ENCODE assay signal across 14 cellular contexts in genomic region chr4:6686104-6686787, GRCh38. TPM values are rescaled to one million over a fixed set of nuclear protein-coding genes. Genes with fewer than 3 reads are reported as not detected.
"Had no signal": no experiment of that assay in that cellular context is flagged by ENCODE, and none has a peak within 500 bp of the region (broad histone marks: within the 10 kb centered on the region; RNA-seq: fewer than 3 reads in every experiment).

No MANE protein-coding gene starts in this region.

- H3K4me3 ChIP-seq: gastroesophageal sphincter, left ventricle myocardium inferior, neural progenitor cell, stomach had no signal

- H3K27ac ChIP-seq: gastroesophageal sphincter, left ventricle myocardium inferior, neural progenitor cell, parathyroid adenoma, stomach had no signal

- H3K36me3 ChIP-seq: gastroesophageal sphincter, left ventricle myocardium inferior, neural progenitor cell, stomach had no signal

- H3K9ac ChIP-seq: neural progenitor cell, parathyroid adenoma had no signal

- H3K9me3 Mint-ChIP-seq: activated T-helper 1 cell treated with anti-CD3 and anti-CD28 coated beads, Interleukin-12 subunit alpha, Interleukin-12 subunit beta, Interleukin-2, Interleukin-4 antibody, amounts not matched to agents 30 ng/mL and 10 ng/mL and 1 ng/mL, durations not matched to agents 14 hours and 24 hours and 36 hours; memory B cell had no signal

- H3K9me3 ChIP-seq: gastroesophageal sphincter, left ventricle myocardium inferior, stomach had no signal

- H3K27me3 ChIP-seq: gastroesophageal sphincter, neural progenitor cell, stomach had no signal

- DNase-seq: activated CD4-positive, alpha-beta T cell treated with anti-CD3 and anti-CD28 coated beads for 4 hours; activated naive CD4-positive, alpha-beta T cell treated with Interleukin-2 at 50 U/mL for 16 hours; central memory CD4-positive, alpha-beta T cell; kidney; left ventricle myocardium inferior; stimulated activated CD4-positive, alpha-beta T cell treated with anti-CD3 and anti-CD28 coated beads, Interleukin-15, amount 100 ng/mL, for 24 hours; stimulated activated CD4-positive, alpha-beta T cell treated with anti-CD3 and anti-CD28 coated beads, Interleukin-4, amount 100 ng/mL, for 24 hours; stomach had no signal

- H3K36me3 Mint-ChIP-seq: memory B cell, neural progenitor cell had no signal

- H3K4me2 ChIP-seq: neural progenitor cell had no signal

- H3K4me1 Mint-ChIP-seq: memory B cell had no signal

- H3K4me1 ChIP-seq: gastroesophageal sphincter, neural progenitor cell, parathyroid adenoma had no signal

- ATAC-seq: gastroesophageal sphincter had no signal

- H3K27ac Mint-ChIP-seq: activated T-helper 1 cell treated with anti-CD3 and anti-CD28 coated beads, Interleukin-12 subunit alpha, Interleukin-12 subunit beta, Interleukin-2, Interleukin-4 antibody, amounts not matched to agents 30 ng/mL and 10 ng/mL and 1 ng/mL, durations not matched to agents 14 hours and 24 hours and 36 hours; memory B cell had no signal

- H3K4me3 Mint-ChIP-seq: activated T-helper 1 cell treated with anti-CD3 and anti-CD28 coated beads, Interleukin-12 subunit alpha, Interleukin-12 subunit beta, Interleukin-2, Interleukin-4 antibody, amounts not matched to agents 30 ng/mL and 10 ng/mL and 1 ng/mL, durations not matched to agents 14 hours and 24 hours and 36 hours; memory B cell; neural progenitor cell had no signal

- H2AFZ ChIP-seq: neural progenitor cell, parathyroid adenoma had no signal

RNA-seq across cellular contexts. Expression of gene S100P, which starts 7.4 kb away (rescaled TPM):
- total RNA-seq: kidney, left ventricle myocardium inferior, renal cortical epithelial cell had no signal
